In genomic region chr12:75480469-75480949, GRCh38 we compare ENCODE assay signal across 8 cellular contexts. TPM values are rescaled to one million over a fixed set of nuclear protein-coding genes. Genes with fewer than 3 reads are reported as not detected.
DNase-seq lines count a peak whose midpoint lies in the region; ATAC-seq and TF ChIP-seq lines count a peak whose summit lies in the region.

GLIPR1 (plus strand) TSS chr12:75480755; CDS start chr12:75480881, 126 bp downstream.

- peaks cover 31% of the 10 kb centered on the region for H3K79me2 ChIP-seq in DND-41 (ENCODE audit: insufficient read depth, low read length)

- peak within 1 kb of the TSS; percentile 65 for H3K9ac ChIP-seq in DND-41 (ENCODE audit: low read depth, low read length)

- peak; percentile 71 for DNase-seq in DND-41
- peak; percentile 58 to 78 for DNase-seq in breast epithelium (ENCODE audit: low spot score in 2 of 2)
- peak; percentile 58 for DNase-seq in left kidney (ENCODE audit: low read depth, low spot score)
- peak; percentile 82 for DNase-seq in stimulated activated CD4-positive, alpha-beta T cell treated with anti-CD3 and anti-CD28 coated beads, Interleukin-1b, Interleukin-23, amount 100 ng/mL, for 48 hours
- no peak for DNase-seq in NCI-H1930 (lab: John Stamatoyannopoulos, UW)

- ATAC-seq in DND-41 (ENCODE audit: insufficient read depth, low read depth), result peak; percentile 80
- ATAC-seq in GM21723 (IDR thresholded peaks at IDR 0.05; ENCODE audit: unreplicated experiment), result peak; percentile 91

- H4K20me1 ChIP-seq in DND-41 (ENCODE audit: insufficient read depth, low read length), result no peaks in the 10 kb centered on the region

- H3K4me1 ChIP-seq in DND-41 (ENCODE audit: insufficient read depth, low read length) (peaks cover 79% of the 10 kb centered on the region), breast epithelium (no peaks in the 10 kb centered on the region)

- TF ChIP-seq CTCF in DND-41 (IDR thresholded peaks at IDR 0.05; ENCODE audit: borderline replicate concordance, extremely low read depth, low read length, poor library complexity, severe bottlenecking), result no peak
- TF ChIP-seq CTCF in WI38 (IDR thresholded peaks at IDR 0.05; ENCODE audit: low read depth, low read length), result no peak
- no peak for TF ChIP-seq CTCF in breast epithelium (IDR thresholded peaks at IDR 0.05)

- peak within 1 kb of the TSS; percentile 81 for H2AFZ ChIP-seq in DND-41 (ENCODE audit: low read depth, low read length)

- H3K27me3 ChIP-seq in DND-41 (ENCODE audit: insufficient read depth, low read length, poor library complexity) (no peaks in the 10 kb centered on the region), breast epithelium (no peaks in the 10 kb centered on the region)

- peak within 1 kb of the TSS; percentile 69 for H3K4me2 ChIP-seq in DND-41 (ENCODE audit: insufficient read depth, low read length)

- TF ChIP-seq POLR2A in breast epithelium (IDR thresholded peaks at IDR 0.05), result no peak

- H3K4me3 ChIP-seq in DND-41 (ENCODE audit: low read depth in 1 of 2, low read length in 2 of 2) (peak within 1 kb of the TSS; percentile 35 to 62), WI38 (ENCODE audit: low read depth, low read length) (peak within 1 kb of the TSS; percentile 80), breast epithelium (peak within 1 kb of the TSS; percentile 39 to 61 (median 54))

- H3K36me3 ChIP-seq in DND-41 (ENCODE audit: insufficient read depth, low read length), result no peaks in the 10 kb centered on the region
- no peaks in the 10 kb centered on the region for H3K36me3 ChIP-seq in KOPT-K1 (ENCODE audit: insufficient read depth, low read length)
- H3K36me3 ChIP-seq in breast epithelium, result no peaks in the 10 kb centered on the region

- H3K9me3 ChIP-seq in DND-41 (ENCODE audit: insufficient read depth, low read length, severe bottlenecking) (no peaks in the 10 kb centered on the region), KOPT-K1 (ENCODE audit: insufficient read depth, low read length, poor library complexity, severe bottlenecking) (no peaks in the 10 kb centered on the region), breast epithelium (no peaks in the 10 kb centered on the region)

- H3K27ac ChIP-seq in DND-41 (ENCODE audit: low read length), result peak within 1 kb of the TSS; percentile 86
- H3K27ac ChIP-seq in KOPT-K1 (ENCODE audit: low read depth, low read length, poor library complexity, severe bottlenecking), result peak within 1 kb of the TSS; percentile 66
- H3K27ac ChIP-seq in breast epithelium, result peak within 1 kb of the TSS; percentile 84 to 90

- intact Hi-C loops in breast epithelium (cut with DNase I; ENCODE audit: low total_unique reads), result no loop called here

RNA-seq across cellular contexts. Expression of gene GLIPR1, which starts in this region (rescaled TPM):
- total RNA-seq in breast epithelium, result 10 to 100 TPM; 12.1 to 23.0 (median 17.0) TPM

Comparison
In these comparisons a context has a peak if more than half of its experiments do, and no peak if none do; other contexts are left out.
1. DNase-seq: peak in DND-41 (single experiment), breast epithelium (2 of 2), left kidney (single experiment) and stimulated activated CD4-positive, alpha-beta T cell treated with anti-CD3 and anti-CD28 coated beads, Interleukin-1b, Interleukin-23, amount 100 ng/mL, for 48 hours (single experiment); none in NCI-H1930 (0 of 2).
2. Peak in every context shown above with its lines, with median percentiles within 50 percentile points of each other: H3K27ac ChIP-seq and H3K4me3 ChIP-seq.